Comparison of ENCODE assay signal across 8 cellular contexts in the genomic region with DNA sequence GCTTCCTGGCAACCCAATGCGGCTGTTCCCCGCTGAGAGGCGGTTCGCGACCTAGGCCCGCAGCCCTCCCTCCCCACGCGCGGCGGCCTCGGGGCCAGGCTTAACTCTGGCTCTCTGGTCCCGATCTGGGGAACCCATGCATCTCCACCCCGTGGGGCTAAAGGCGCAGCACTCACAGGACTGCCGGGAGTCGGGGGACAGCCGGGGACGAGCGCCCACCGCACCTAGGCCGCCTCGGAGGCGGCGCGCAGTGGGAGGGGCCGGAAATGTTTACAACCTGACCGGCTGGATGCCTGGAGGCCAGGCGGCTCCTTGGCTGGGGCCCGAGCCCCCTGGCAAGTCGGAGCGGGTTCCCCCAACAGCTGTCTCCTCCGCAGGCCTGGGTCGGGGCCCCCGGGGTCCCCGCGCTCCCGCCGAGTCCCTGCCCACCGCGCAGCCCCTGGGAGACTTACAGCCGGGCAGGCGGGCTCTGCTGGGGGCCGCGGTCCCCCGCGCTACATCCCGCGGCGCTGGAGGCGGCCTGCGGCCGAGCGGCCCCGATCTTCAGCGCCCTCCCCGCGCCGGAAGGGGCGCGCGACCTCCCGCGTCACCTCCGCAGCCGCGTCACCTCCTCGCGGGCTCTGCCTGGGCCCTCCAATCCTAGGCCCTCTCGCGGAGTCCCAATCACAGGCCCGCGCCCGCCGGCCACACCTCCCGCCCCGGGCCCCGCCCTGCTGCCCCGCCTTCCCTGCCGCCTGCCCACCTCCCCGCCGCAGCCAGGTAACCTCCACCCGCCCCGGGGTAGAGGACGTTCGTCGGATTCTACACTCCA.
DNase-seq lines count a peak whose midpoint lies in the region; ATAC-seq and TF ChIP-seq lines count a peak whose summit lies in the region.

A gene with protein sequence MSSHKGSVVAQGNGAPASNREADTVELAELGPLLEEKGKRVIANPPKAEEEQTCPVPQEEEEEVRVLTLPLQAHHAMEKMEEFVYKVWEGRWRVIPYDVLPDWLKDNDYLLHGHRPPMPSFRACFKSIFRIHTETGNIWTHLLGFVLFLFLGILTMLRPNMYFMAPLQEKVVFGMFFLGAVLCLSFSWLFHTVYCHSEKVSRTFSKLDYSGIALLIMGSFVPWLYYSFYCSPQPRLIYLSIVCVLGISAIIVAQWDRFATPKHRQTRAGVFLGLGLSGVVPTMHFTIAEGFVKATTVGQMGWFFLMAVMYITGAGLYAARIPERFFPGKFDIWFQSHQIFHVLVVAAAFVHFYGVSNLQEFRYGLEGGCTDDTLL (minus strand): TSS at position 580 of the 811 bp plus-strand sequence. CDS start 7,242 bp downstream, outside the sequence.

- peak; percentile 98 for ATAC-seq in GM18505 (IDR thresholded peaks at IDR 0.05; ENCODE audit: unreplicated experiment)
- peak; percentile 94 for ATAC-seq in HG02938 (IDR thresholded peaks at IDR 0.05; ENCODE audit: unreplicated experiment)

- in situ Hi-C loops in astrocyte of the cerebellum (cut with HindIII; ENCODE audit: low sequenced_read_pairs), result no loop called here

- no peak for TF ChIP-seq CTCF in astrocyte of the cerebellum (IDR thresholded peaks at IDR 0.05; ENCODE audit: low read depth, low read length, missing control alignments)

- peak; percentile 91 for TF ChIP-seq POLR2A in GM18505 (IDR thresholded peaks at IDR 0.05; ENCODE audit: borderline replicate concordance, extremely low read depth, insufficient read depth, insufficient read length)

- DNase-seq in NCI-H187 (lab: John Stamatoyannopoulos, UW) (peak; percentile 88 to 95), T-helper 9 cell (peak; percentile 94), astrocyte of the cerebellum (ENCODE audit: low read depth) (peak; percentile 57), hepatic stellate cell (ENCODE audit: low spot score) (peak; percentile 97), retina (peak; percentile 82), OCI-M2 (lab: John Stamatoyannopoulos, UW; ENCODE audit: unreplicated experiment) (no peak)

- H3K4me3 ChIP-seq in astrocyte of the cerebellum (ENCODE audit: low read depth, low read length), result peak within 1 kb of the TSS; percentile 95
